ENCODE assay signal across 9 cellular contexts in the genomic region with DNA sequence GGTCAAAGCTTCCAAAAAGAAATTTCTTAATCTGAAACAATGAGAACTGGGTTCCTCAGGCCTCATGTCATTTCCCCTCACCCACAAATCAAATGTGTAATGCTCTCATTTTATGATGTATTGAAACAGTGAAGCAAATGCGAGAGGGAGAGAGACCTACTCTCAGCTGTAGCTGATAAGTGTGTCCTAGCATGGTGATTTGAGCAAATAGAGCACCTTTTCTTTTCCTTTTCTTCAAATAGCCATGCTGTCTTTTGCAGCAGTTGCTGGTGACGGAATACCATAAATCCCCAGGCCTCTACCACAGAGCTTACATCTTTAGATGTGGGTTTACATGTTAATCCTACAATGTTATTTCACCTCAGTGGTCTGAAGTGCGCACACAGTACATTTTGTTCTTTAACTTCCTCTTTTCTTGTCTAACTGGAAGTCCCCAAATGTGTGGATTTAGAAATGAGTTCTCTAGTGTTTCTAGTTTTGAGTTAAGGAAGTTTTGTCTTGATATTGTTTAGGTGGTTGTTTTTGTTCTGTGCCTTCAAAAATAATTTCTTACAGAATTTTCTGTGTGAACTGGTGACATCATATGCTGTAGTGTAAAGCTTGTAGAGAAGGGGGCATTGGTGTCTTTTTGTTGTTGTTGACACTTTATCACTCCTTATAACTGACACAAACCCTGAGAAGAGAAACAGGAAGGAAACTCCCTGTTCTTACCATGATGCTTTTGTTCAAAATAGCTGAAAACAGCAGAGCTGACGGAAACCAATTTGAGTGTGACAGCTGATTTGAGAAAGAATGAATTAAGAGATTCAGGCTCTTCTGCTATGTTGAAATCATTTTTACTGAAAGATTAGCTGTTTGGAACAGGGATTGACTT. TPM values are rescaled to one million over a fixed set of nuclear protein-coding genes. Genes with fewer than 3 reads are reported as not detected.
DNase-seq lines count a peak whose midpoint lies in the region; ATAC-seq and TF ChIP-seq lines count a peak whose summit lies in the region.
"Had no signal": no experiment of that assay in that cellular context is flagged by ENCODE, and none has a peak within 500 bp of the region (broad histone marks: within the 10 kb centered on the region; RNA-seq: fewer than 3 reads in every experiment).

No MANE protein-coding gene starts in this region.

- H3K27me3 Mint-ChIP-seq in T-helper 17 cell = no peaks in the 10 kb centered on the region

- DNase-seq in activated CD4-positive, CD25-positive, alpha-beta regulatory T cell treated with anti-CD3 and anti-CD28 coated beads, Interleukin-2, amount 50 U/mL, for 16 hours (ENCODE audit: low read depth, low spot score) = peak; percentile 54
- no peak for DNase-seq in activated CD4-positive, CD25-positive, alpha-beta regulatory T cell treated with anti-CD3 and anti-CD28 coated beads, Interleukin-2, amount 50 U/mL, for 72 hours
- DNase-seq in T-helper 17 cell (peak in 1 of 3 donors; percentile 46), prostate gland (ENCODE audit: low spot score) (no peak), NCI-H2107 treated with DMSO at 0.1 percent for 48 hours (lab: John Stamatoyannopoulos, UW; ENCODE audit: unreplicated experiment) (no peak), NCI-H2196 (lab: John Stamatoyannopoulos, UW; ENCODE audit: unreplicated experiment) (no peak)
- peak; percentile 51 for DNase-seq in effector CD8-positive, alpha-beta T cell (lab: John Stamatoyannopoulos, UW)

- peak overlapping the region; percentile 98 for H3K27ac Mint-ChIP-seq in T-helper 17 cell

- peak overlapping the region; percentile 89 for H3K4me3 Mint-ChIP-seq in T-helper 17 cell

- H3K4me3 ChIP-seq in prostate gland = no peak overlapping the region
- H3K4me3 ChIP-seq: A549 had no signal

- no peaks in the 10 kb centered on the region for H3K36me3 ChIP-seq in prostate gland

- peaks cover 10% of the 10 kb centered on the region for H3K36me3 Mint-ChIP-seq in T-helper 17 cell (ENCODE audit: low read depth)

- ATAC-seq in HG03108 (IDR thresholded peaks at IDR 0.05; ENCODE audit: unreplicated experiment) = peak; percentile 55
- peak; percentile 81 for ATAC-seq in T-helper 17 cell
- ATAC-seq: A549 had no signal

- H3K4me1 Mint-ChIP-seq in T-helper 17 cell = peaks cover 72% of the 10 kb centered on the region

- H3K9me3 ChIP-seq in T-helper 17 cell (ENCODE audit: control insufficient read depth, low read length, poor library complexity, severe bottlenecking) (no peaks in the 10 kb centered on the region), prostate gland (no peaks in the 10 kb centered on the region)
- H3K9me3 ChIP-seq: A549 had no signal

- peak overlapping the region; percentile 55 to 71 for H3K27ac ChIP-seq in prostate gland
- H3K27ac ChIP-seq: A549 had no signal

- no peak for TF ChIP-seq CTCF in prostate gland (IDR thresholded peaks at IDR 0.05)

- no peak for TF ChIP-seq POLR2A in prostate gland (IDR thresholded peaks at IDR 0.05)

- WGBS in prostate gland = 69% methylated on average over 4 of the region's 4 CpGs

- no peaks in the 10 kb centered on the region for H3K27me3 ChIP-seq in prostate gland (replicated peaks; ENCODE audit: insufficient read depth)

- H3K4me1 ChIP-seq in prostate gland (replicated peaks) = peaks cover 26% of the 10 kb centered on the region

- intact Hi-C loops in prostate gland (cut with DNase I) = no loop called here

RNA-seq across cellular contexts. Expression of a gene that starts 12.1 kb away (rescaled TPM):
- total RNA-seq in T-helper 17 cell (100 to 1,000 TPM; 155 to 169 TPM), prostate gland (10 to 100 TPM; 22.0 to 39.6 TPM)

Comparison
In these comparisons a context has a peak if more than half of its experiments do, and no peak if none do; other contexts are left out.
1. DNase-seq: peak in activated CD4-positive, CD25-positive, alpha-beta regulatory T cell treated with anti-CD3 and anti-CD28 coated beads, Interleukin-2, amount 50 U/mL, for 16 hours (single experiment) and effector CD8-positive, alpha-beta T cell (single experiment); none in activated CD4-positive, CD25-positive, alpha-beta regulatory T cell treated with anti-CD3 and anti-CD28 coated beads, Interleukin-2, amount 50 U/mL, for 72 hours (single experiment), prostate gland (single experiment), NCI-H2107 treated with DMSO at 0.1 percent for 48 hours (single experiment) and NCI-H2196 (single experiment).